In genomic region chr10:5737352-5737751, GRCh38 we compare ENCODE assay signal across 18 cellular contexts. TPM values are rescaled to one million over a fixed set of nuclear protein-coding genes. Genes with fewer than 3 reads are reported as not detected.
DNase-seq lines count a peak whose midpoint lies in the region; ATAC-seq and TF ChIP-seq lines count a peak whose summit lies in the region.
"Had no signal": no experiment of that assay in that cellular context is flagged by ENCODE, and none has a peak within 500 bp of the region (broad histone marks: within the 10 kb centered on the region; RNA-seq: fewer than 3 reads in every experiment).

No MANE protein-coding gene starts in this region.

- H3K36me3 ChIP-seq in Karpas-422 (ENCODE audit: insufficient read depth, low read length) (peaks cover 58% of the 10 kb centered on the region), testis (ENCODE audit: low read depth, missing control alignments) (no peaks in the 10 kb centered on the region)

- H3K79me2 ChIP-seq in Karpas-422 (ENCODE audit: low read length): peaks cover 72% of the 10 kb centered on the region

- H3K27ac ChIP-seq in Karpas-422 (ENCODE audit: low read length) (no peak overlapping the region), testis (no peak overlapping the region)
- H3K27ac ChIP-seq: ascending aorta, VCaP had no signal

- no peak overlapping the region for H2AFZ ChIP-seq in Karpas-422 (ENCODE audit: low read length)

- no peak overlapping the region for H3K9ac ChIP-seq in Karpas-422 (ENCODE audit: low read length)

- H3K4me1 Mint-ChIP-seq in activated T-cell treated with anti-CD3 and anti-CD28 coated beads, Interleukin-2, amount 50 U/mL, for 72 hours (ENCODE audit: low read depth): peaks cover 39% of the 10 kb centered on the region
- H3K4me1 Mint-ChIP-seq in glutamatergic neuron (ENCODE audit: low read depth, unreplicated experiment): peaks cover 13% of the 10 kb centered on the region

- peaks cover 20% of the 10 kb centered on the region for H3K4me1 ChIP-seq in Karpas-422 (ENCODE audit: low read length)
- no peaks in the 10 kb centered on the region for H3K4me1 ChIP-seq in testis
- H3K4me1 ChIP-seq: ascending aorta had no signal

- H3K4me2 ChIP-seq in Karpas-422 (ENCODE audit: low read depth, low read length, poor library complexity, severe bottlenecking): no peak overlapping the region

- WGBS in testis, 2 donors: 49 to 75% methylated on average over 5 of the region's 5 CpGs

- no peak for DNase-seq in activated T-cell treated with anti-CD3 and anti-CD28 coated beads, Interleukin-2, amount 50 U/mL, for 72 hours
- no peak for DNase-seq in activated T-cell treated with anti-CD3 and anti-CD28 coated beads, Interleukin-2, amount 50 U/mL, for 1 hour
- DNase-seq in Karpas-422: peak; percentile 62
- peak; percentile 38 for DNase-seq in glutamatergic neuron
- no peak for DNase-seq in testis
- no peak for DNase-seq in Right ventricle myocardium superior
- no peak for DNase-seq in putamen (ENCODE audit: low spot score)
- no peak for DNase-seq in NCI-H2196 (lab: John Stamatoyannopoulos, UW; ENCODE audit: unreplicated experiment)
- DNase-seq: ACHN; activated gamma-delta T cell; cortex of kidney; islet precursor cell; NCI-H187; NCI-H526 treated with DMSO at 0.1 percent for 48 hours; stimulated activated naive CD4-positive, alpha-beta T cell had no signal

- no peaks in the 10 kb centered on the region for H3K9me3 ChIP-seq in Karpas-422 (ENCODE audit: low read length)
- H3K9me3 ChIP-seq in testis: no peaks in the 10 kb centered on the region
- H3K9me3 ChIP-seq: ascending aorta had no signal

- H3K9me3 Mint-ChIP-seq in activated T-cell treated with anti-CD3 and anti-CD28 coated beads, Interleukin-2, amount 50 U/mL, for 72 hours: no peaks in the 10 kb centered on the region
- peaks cover 2% of the 10 kb centered on the region for H3K9me3 Mint-ChIP-seq in glutamatergic neuron (ENCODE audit: unreplicated experiment)

- no peaks in the 10 kb centered on the region for H3K9me2 ChIP-seq in Karpas-422 (replicated peaks; ENCODE audit: insufficient read depth, low read length)

- no peak overlapping the region for H3K4me3 Mint-ChIP-seq in activated T-cell treated with anti-CD3 and anti-CD28 coated beads, Interleukin-2, amount 50 U/mL, for 72 hours
- peak overlapping the region; percentile 46 for H3K4me3 Mint-ChIP-seq in glutamatergic neuron (ENCODE audit: unreplicated experiment)

- intact Hi-C loops in testis (cut with DNase I; ENCODE audit: low total_unique reads): no loop called here
- intact Hi-C loops in Right ventricle myocardium superior (cut with DNase I): no loop called here

- no peak for TF ChIP-seq POLR2A in testis (IDR thresholded peaks at IDR 0.05)

- TF ChIP-seq CTCF in glutamatergic neuron (IDR thresholded peaks at IDR 0.05; ENCODE audit: partially characterized antibody, unreplicated experiment) (peak; percentile 19), testis (IDR thresholded peaks at IDR 0.05) (peak in 2 of 3 experiments; percentile 6 to 9)

- no peak for ATAC-seq in activated T-cell treated with anti-CD3 and anti-CD28 coated beads, Interleukin-2, amount 50 U/mL, for 72 hours (replicated peaks in 1 of 2)
- no peak for ATAC-seq in Right ventricle myocardium superior (ENCODE audit: poor library complexity)
- ATAC-seq: esophagus mucosa had no signal

- peak overlapping the region; percentile 13 for H3K27ac Mint-ChIP-seq in activated T-cell treated with anti-CD3 and anti-CD28 coated beads, Interleukin-2, amount 50 U/mL, for 72 hours
- peak overlapping the region; percentile 62 for H3K27ac Mint-ChIP-seq in glutamatergic neuron (ENCODE audit: unreplicated experiment)

- no peaks in the 10 kb centered on the region for H3K27me3 Mint-ChIP-seq in activated T-cell treated with anti-CD3 and anti-CD28 coated beads, Interleukin-2, amount 50 U/mL, for 72 hours (ENCODE audit: low read depth)
- H3K27me3 Mint-ChIP-seq in glutamatergic neuron (ENCODE audit: unreplicated experiment): no peaks in the 10 kb centered on the region

- no peak overlapping the region for H3K4me3 ChIP-seq in Karpas-422 (ENCODE audit: low read length)
- H3K4me3 ChIP-seq in testis: no peak overlapping the region
- H3K4me3 ChIP-seq: ascending aorta had no signal

- H4K20me1 ChIP-seq in Karpas-422 (ENCODE audit: insufficient read depth, low read depth, low read length): no peaks in the 10 kb centered on the region

- H3K36me3 Mint-ChIP-seq in activated T-cell treated with anti-CD3 and anti-CD28 coated beads, Interleukin-2, amount 50 U/mL, for 72 hours (ENCODE audit: insufficient read depth in 2 of 2): peaks cover 7 to 27% of the 10 kb centered on the region in 2 donors
- no peaks in the 10 kb centered on the region for H3K36me3 Mint-ChIP-seq in glutamatergic neuron (ENCODE audit: unreplicated experiment)

- H3K27me3 ChIP-seq in Karpas-422 (ENCODE audit: low read length) (no peaks in the 10 kb centered on the region), testis (no peaks in the 10 kb centered on the region)
- H3K27me3 ChIP-seq: ascending aorta had no signal

RNA-seq across cellular contexts. Expression of gene TASOR2, which starts 52.7 kb away (rescaled TPM):
- total RNA-seq in activated T-cell treated with anti-CD3 and anti-CD28 coated beads, Interleukin-2, amount 50 U/mL, for 72 hours: 10 to 100 TPM; 40.5 to 47.7 TPM
- 57.7 and 63.7 TPM in 2 replicates for total RNA-seq in Karpas-422 (2014; rRNA removed; shearing (Covaris generic); ENCODE audit: low replicate concordance)
- total RNA-seq in glutamatergic neuron (ENCODE audit: unreplicated experiment): 57.2 TPM
- 100 to 1,000 TPM; 157 to 161 TPM for total RNA-seq in testis
- 57.5 TPM for polyA plus RNA-seq in testis (ENCODE audit: insufficient read depth, low read depth, low replicate concordance)
- total RNA-seq in Right ventricle myocardium superior: 35.8 TPM

Comparison
In these comparisons a context has a peak if more than half of its experiments do, and no peak if none do; other contexts are left out.
1. DNase-seq: peak in Karpas-422 (single experiment) and glutamatergic neuron (single experiment); none in activated T-cell treated with anti-CD3 and anti-CD28 coated beads, Interleukin-2, amount 50 U/mL, for 72 hours (0 of 2), activated T-cell treated with anti-CD3 and anti-CD28 coated beads, Interleukin-2, amount 50 U/mL, for 1 hour (single experiment), testis (single experiment), Right ventricle myocardium superior (single experiment), putamen (single experiment) and NCI-H2196 (single experiment).